ENCODE assay signal across 12 cellular contexts in genomic region chr2:213227458-213227857, GRCh38. TPM values are rescaled to one million over a fixed set of nuclear protein-coding genes. Genes with fewer than 3 reads are reported as not detected.
DNase-seq lines count a peak whose midpoint lies in the region; ATAC-seq and TF ChIP-seq lines count a peak whose summit lies in the region.
"Had no signal": no experiment of that assay in that cellular context is flagged by ENCODE, and none has a peak within 500 bp of the region (broad histone marks: within the 10 kb centered on the region; RNA-seq: fewer than 3 reads in every experiment).

No MANE protein-coding gene starts in this region.

- peak; percentile 50 for DNase-seq in AG10803 (ENCODE audit: low read depth)
- DNase-seq in LHCN-M2 (ENCODE audit: low read depth), result peak; percentile 68
- DNase-seq in NCI-H2227 treated with DMSO at 0.1 percent for 48 hours (lab: John Stamatoyannopoulos, UW), result no peak
- DNase-seq in medulla oblongata (ENCODE audit: extremely low spot score), result no peak
- no peak for DNase-seq in stimulated activated CD4-positive, alpha-beta T cell treated with anti-CD3 and anti-CD28 coated beads, Interleukin-4, amount 100 ng/mL, for 1 hour
- DNase-seq in endodermal cell, result no peak
- DNase-seq: AML-193, HFFc6, NCI-H510A treated with DMSO at 0.1 percent for 48 hours had no signal

- H3K4me3 ChIP-seq in AG10803 (ENCODE audit: low read length) (no peak overlapping the region), endodermal cell (ENCODE audit: low read length) (no peak overlapping the region)

- no peaks in the 10 kb centered on the region for H3K36me3 Mint-ChIP-seq in endodermal cell (ENCODE audit: low read depth)

- H3K9ac ChIP-seq in endodermal cell (ENCODE audit: extremely low read depth, low read length, poor library complexity, severe bottlenecking), result no peak overlapping the region

- no peaks in the 10 kb centered on the region for H3K9me3 ChIP-seq in endodermal cell (ENCODE audit: control insufficient read depth, low read length)

- no peak overlapping the region for H3K27ac Mint-ChIP-seq in endodermal cell
- H3K27ac Mint-ChIP-seq: HFFc6 had no signal

- peak; percentile 94 for ATAC-seq in GM19043 (IDR thresholded peaks at IDR 0.05; ENCODE audit: low read depth, unreplicated experiment)
- peak; percentile 93 for ATAC-seq in HG02870 (IDR thresholded peaks at IDR 0.05; ENCODE audit: unreplicated experiment)

- H3K4me3 Mint-ChIP-seq in endodermal cell, result no peak overlapping the region
- H3K4me3 Mint-ChIP-seq: HFFc6, neural crest cell had no signal

- H3K4me1 Mint-ChIP-seq in endodermal cell, result peaks cover 9% of the 10 kb centered on the region
- H3K4me1 Mint-ChIP-seq: neural crest cell had no signal

- no peak for TF ChIP-seq CTCF in AG10803 (conservative IDR thresholded peaks at IDR 0.05; ENCODE audit: low read length)
- TF ChIP-seq CTCF in endodermal cell (conservative IDR thresholded peaks at IDR 0.05), result no peak

- no peaks in the 10 kb centered on the region for H3K36me3 ChIP-seq in endodermal cell (ENCODE audit: control insufficient read depth, insufficient read depth, low read length)

- H3K27ac ChIP-seq in endodermal cell (ENCODE audit: low read depth, low read length), result no peak overlapping the region

- no peaks in the 10 kb centered on the region for H3K27me3 ChIP-seq in endodermal cell (ENCODE audit: control insufficient read depth, insufficient read depth, low read length, poor library complexity, severe bottlenecking)

- no peaks in the 10 kb centered on the region for H3K9me3 Mint-ChIP-seq in endodermal cell
- H3K9me3 Mint-ChIP-seq: HFFc6, neural crest cell had no signal

- H3K27me3 Mint-ChIP-seq in endodermal cell (ENCODE audit: insufficient read depth), result no peaks in the 10 kb centered on the region

- no peaks in the 10 kb centered on the region for H3K4me1 ChIP-seq in endodermal cell (ENCODE audit: control insufficient read depth, insufficient read depth, low read length)

RNA-seq across cellular contexts. Expression of gene SPAG16, which starts 56.8 kb away (rescaled TPM):
- 16.5 and 17.1 TPM in 2 replicates for total RNA-seq in LHCN-M2 (2014; rRNA removed)
- 8.8 TPM for polyA plus RNA-seq in LHCN-M2 (2012)
- 10 to 100 TPM; 27.8 to 38.2 TPM for total RNA-seq in endodermal cell
- 38.1 TPM for polyA plus RNA-seq in endodermal cell (2013, experiment 1 of 2)
- 33.2 TPM for polyA plus RNA-seq in endodermal cell (2013, experiment 2 of 2)

Comparison
In these comparisons a context has a peak if more than half of its experiments do, and no peak if none do; other contexts are left out.
1. DNase-seq: peak in AG10803 (single experiment) and LHCN-M2 (single experiment); none in NCI-H2227 treated with DMSO at 0.1 percent for 48 hours (single experiment), medulla oblongata (single experiment), stimulated activated CD4-positive, alpha-beta T cell treated with anti-CD3 and anti-CD28 coated beads, Interleukin-4, amount 100 ng/mL, for 1 hour (single experiment) and endodermal cell (single experiment).